Comparison of ENCODE assay signal across 8 cellular contexts in the genomic region with DNA sequence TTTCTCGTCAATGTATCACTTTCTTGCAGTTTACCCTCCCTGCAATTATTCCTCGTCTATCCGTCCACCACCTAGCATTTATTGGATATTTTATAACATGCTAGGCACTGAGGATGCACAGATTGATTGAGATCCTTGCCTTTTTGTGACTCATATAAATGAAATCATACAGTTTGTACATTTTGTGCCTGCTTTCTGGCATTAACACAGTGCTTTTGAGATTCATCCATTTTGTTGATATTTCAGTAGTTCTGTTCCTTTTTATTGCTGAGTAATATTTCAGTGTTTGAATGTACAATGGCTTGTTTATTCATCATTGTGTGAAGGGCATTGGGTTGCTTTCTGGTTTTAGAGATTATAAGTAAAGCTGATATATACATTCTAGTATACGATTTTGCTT. TPM values are rescaled to one million over a fixed set of nuclear protein-coding genes. Genes with fewer than 3 reads are reported as not detected.
DNase-seq lines count a peak whose midpoint lies in the region; ATAC-seq, FAIRE-seq and TF ChIP-seq lines count a peak whose summit lies in the region.

No MANE protein-coding gene starts in this region.

- H3K36me3 Mint-ChIP-seq in memory B cell: peaks cover 2% of the 10 kb centered on the region

- H3K4me1 ChIP-seq in heart right ventricle (peaks cover 0 to 24% (median 15%) of the 10 kb centered on the region in 9 donors), K562 (replicated peaks in 1 of 2; ENCODE audit: control insufficient read depth in 2 of 2, insufficient read depth in 2 of 2, low read length in 2 of 2) (peaks cover 3 to 4% of the 10 kb centered on the region in 2 experiments; a peak in 4 of 5 replicates), urinary bladder (ENCODE audit: insufficient read depth) (no peaks in the 10 kb centered on the region)

- H3K36me3 ChIP-seq in heart right ventricle (no peaks in the 10 kb centered on the region), K562 (ENCODE audit: control insufficient read depth, insufficient read depth, low read length) (no peaks in the 10 kb centered on the region), urinary bladder (ENCODE audit: insufficient read depth) (no peaks in the 10 kb centered on the region)

- peaks cover 16% of the 10 kb centered on the region for H3K4me1 Mint-ChIP-seq in memory B cell

- TF ChIP-seq CTCF in heart right ventricle (IDR thresholded peaks at IDR 0.05): no peak
- no peak for TF ChIP-seq CTCF in K562 (IDR thresholded peaks at IDR 0.05 in 2 of 3, conservative IDR thresholded peaks at IDR 0.05 in 1 of 3; ENCODE audit: insufficient read depth in 2 of 3, low read depth in 1 of 3, low read length in 3 of 3)
- no peak for TF ChIP-seq CTCF in GM13976 (IDR thresholded peaks at IDR 0.05; ENCODE audit: borderline replicate concordance, control extremely low read depth, extremely low read depth, insufficient read depth, missing control alignments)

- DNase-seq in heart right ventricle: no peak
- no peak for DNase-seq in Right ventricle myocardium inferior (ENCODE audit: missing footprints)
- no peak for DNase-seq in K562 (ENCODE audit: extremely low read depth in 1 of 4, low spot score in 3 of 4)
- no peak for DNase-seq in memory B cell (ENCODE audit: low spot score in 2 of 2)
- DNase-seq in DMS153 treated with DMSO at 0.1 percent for 48 hours (lab: John Stamatoyannopoulos, UW; ENCODE audit: unreplicated experiment): no peak
- DNase-seq in GM13976 (ENCODE audit: low spot score): no peak

- TF ChIP-seq POLR2A in K562 (conservative IDR thresholded peaks at IDR 0.05): no peak

- H3K27me3 ChIP-seq in heart right ventricle (no peaks in the 10 kb centered on the region), K562 (ENCODE audit: control insufficient read depth in 2 of 2, insufficient read depth in 2 of 2, low read length in 2 of 2) (no peaks in the 10 kb centered on the region)

- peaks cover 0 to 16% (median 0%) of the 10 kb centered on the region in 11 donors for H3K9me3 ChIP-seq in heart right ventricle
- no peaks in the 10 kb centered on the region; the same call in 1 of the 2 replicates for H3K9me3 ChIP-seq in K562 (replicated peaks; ENCODE audit: control insufficient read depth, insufficient read depth, low read depth, low read length)

- no peaks in the 10 kb centered on the region for H3K27me3 Mint-ChIP-seq in memory B cell

- in situ Hi-C loops in K562 (cut with MboI) (no loop called here), GM13976 (cut with MboI; ENCODE audit: low sequenced_read_pairs, unreplicated experiment) (no loop called here)

- no peaks in the 10 kb centered on the region for H3K9me1 ChIP-seq in K562 (ENCODE audit: control insufficient read depth, insufficient read depth, low read length)

- intact Hi-C loops in heart right ventricle (cut with DNase I) (loop anchor here in 5 of 10 donors (5.0 to 10.0 kb wide), 4 partner anchors 270 to 430 kb away; a partner anchor contains a TSS), Right ventricle myocardium inferior (cut with DNase I) (loop anchor here (10.0 kb wide), 2 partner anchors 260 to 430 kb away; a partner anchor contains a TSS), K562 (cut with micrococcal nuclease) (loop anchor here (5.0 kb wide), 2 partner anchors 118 to 278 kb away; a partner anchor contains a TSS)

- H3K27ac Mint-ChIP-seq in memory B cell: peak overlapping the region; percentile 98

- H3K4me3 ChIP-seq in heart right ventricle (peak overlapping the region; percentile 40 to 89 (median 80)), K562 (peak overlapping the region; percentile 73), urinary bladder (ENCODE audit: low read depth, low read length) (peak overlapping the region; percentile 70)

- H3K27ac ChIP-seq in heart right ventricle (peak overlapping the region in 4 of 10 donors; percentile 59 to 86 (median 72)), K562 (ENCODE audit: extremely low read depth, low read depth, low read length) (peak overlapping the region; percentile 35; the same call in 1 of the 3 replicates), urinary bladder (ENCODE audit: low read depth) (no peak overlapping the region)

- 29 to 31% methylated on average over 4 of the region's 4 CpGs for WGBS in heart right ventricle, 2 donors
- WGBS in K562 (ENCODE audit: insufficient coverage, low coverage, missing lambda C conversion rate): 3% methylated on average over 4 of the region's 4 CpGs
- 32% methylated on average over 4 of the region's 4 CpGs for WGBS in urinary bladder

- no peaks in the 10 kb centered on the region for H3K9me3 Mint-ChIP-seq in memory B cell

- peak overlapping the region; percentile 60 to 64; a peak in 2 of 4 replicates for H3K9ac ChIP-seq in K562 (ENCODE audit: insufficient read depth in 1 of 2, low read depth in 2 of 2, low read length in 2 of 2)

- no peak for FAIRE-seq in K562 (lab: Jason Lieb, UNC)

- POLR2A ChIA-PET in K562 (lab: Yijun Ruan, JAX): interaction anchor here (1.0 to 2.0 kb wide), 4 partner anchors 10 to 29 kb away, joined by 3 to 9 read pairs (median 3); no protein-coding TSS in a partner anchor

- peak overlapping the region; percentile 84 for H3K4me2 ChIP-seq in K562 (ENCODE audit: insufficient read depth, low read length)

- TF ChIP-seq RAD21 in K562 (CRISPR knock-in tag; conservative IDR thresholded peaks at IDR 0.05 in 1 of 2, IDR thresholded peaks at IDR 0.05 in 1 of 2): no peak

- peaks cover 10% of the 10 kb centered on the region; the same call in 2 of the 3 replicates for H3K79me2 ChIP-seq in K562 (ENCODE audit: control insufficient read depth, insufficient read depth, low read length)

- TF ChIP-seq EP300 in K562 (IDR thresholded peaks at IDR 0.05; ENCODE audit: low read length): no peak

- peak overlapping the region; percentile 100 for H2AFZ ChIP-seq in K562 (ENCODE audit: low read depth, low read length)

- CTCF ChIA-PET in K562 (lab: Yijun Ruan, JAX; ENCODE audit: low intra/inter-chr PET ratio): no interaction called here

- peak overlapping the region; percentile 94 for H3K4me3 Mint-ChIP-seq in memory B cell

- H4K20me1 ChIP-seq in K562 (replicated peaks; ENCODE audit: control insufficient read depth, insufficient read depth, low read length): no peaks in the 10 kb centered on the region

- ATAC-seq in heart right ventricle: no peak
- ATAC-seq in Right ventricle myocardium inferior: no peak
- ATAC-seq in K562: no peak
- ATAC-seq in memory B cell (ENCODE audit: low read depth): no peak
- ATAC-seq in HG03378 (IDR thresholded peaks at IDR 0.05; ENCODE audit: unreplicated experiment): no peak

- no TSS peak for BruUV-seq in K562 (replicated peaks; lab: Mats Ljungman, UMichigan)

TF ChIP-seq in K562, 482 proteins besides CTCF, POLR2A, EP300 and RAD21 (continues in another document):
- TF ChIP-seq, protein P1, sequence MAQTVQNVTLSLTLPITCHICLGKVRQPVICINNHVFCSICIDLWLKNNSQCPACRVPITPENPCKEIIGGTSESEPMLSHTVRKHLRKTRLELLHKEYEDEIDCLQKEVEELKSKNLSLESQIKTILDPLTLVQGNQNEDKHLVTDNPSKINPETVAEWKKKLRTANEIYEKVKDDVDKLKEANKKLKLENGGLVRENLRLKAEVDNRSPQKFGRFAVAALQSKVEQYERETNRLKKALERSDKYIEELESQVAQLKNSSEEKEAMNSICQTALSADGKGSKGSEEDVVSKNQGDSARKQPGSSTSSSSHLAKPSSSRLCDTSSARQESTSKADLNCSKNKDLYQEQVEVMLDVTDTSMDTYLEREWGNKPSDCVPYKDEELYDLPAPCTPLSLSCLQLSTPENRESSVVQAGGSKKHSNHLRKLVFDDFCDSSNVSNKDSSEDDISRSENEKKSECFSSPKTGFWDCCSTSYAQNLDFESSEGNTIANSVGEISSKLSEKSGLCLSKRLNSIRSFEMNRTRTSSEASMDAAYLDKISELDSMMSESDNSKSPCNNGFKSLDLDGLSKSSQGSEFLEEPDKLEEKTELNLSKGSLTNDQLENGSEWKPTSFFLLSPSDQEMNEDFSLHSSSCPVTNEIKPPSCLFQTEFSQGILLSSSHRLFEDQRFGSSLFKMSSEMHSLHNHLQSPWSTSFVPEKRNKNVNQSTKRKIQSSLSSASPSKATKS (CRISPR knock-in tag; IDR thresholded peaks at IDR 0.05): no peak
- TF ChIP-seq ZNF316 (IDR thresholded peaks at IDR 0.05) (peak; percentile 10; the same call in 1 of the 2 replicates), KDM1A (IDR thresholded peaks at IDR 0.05) (0 out of 4 replicates have a peak, but pooled peaks of 1 of the 2 experiments have one; percentile 6), KDM4B (IDR thresholded peaks at IDR 0.05; ENCODE audit: borderline replicate concordance in 2 of 2, low read depth in 1 of 2) (no peak), NFYB (IDR thresholded peaks at IDR 0.05; ENCODE audit: extremely low read depth, insufficient read length) (no peak)
- TF ChIP-seq, protein P2, sequence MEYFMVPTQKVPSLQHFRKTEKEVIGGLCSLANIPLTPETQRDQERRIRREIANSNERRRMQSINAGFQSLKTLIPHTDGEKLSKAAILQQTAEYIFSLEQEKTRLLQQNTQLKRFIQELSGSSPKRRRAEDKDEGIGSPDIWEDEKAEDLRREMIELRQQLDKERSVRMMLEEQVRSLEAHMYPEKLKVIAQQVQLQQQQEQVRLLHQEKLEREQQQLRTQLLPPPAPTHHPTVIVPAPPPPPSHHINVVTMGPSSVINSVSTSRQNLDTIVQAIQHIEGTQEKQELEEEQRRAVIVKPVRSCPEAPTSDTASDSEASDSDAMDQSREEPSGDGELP (CRISPR knock-in tag; IDR thresholded peaks at IDR 0.05; ENCODE audit: borderline replicate concordance): no peak

RNA-seq across cellular contexts. Expression of a gene that starts 0.8 kb away (rescaled TPM):
- total RNA-seq in heart right ventricle: 10 to 100 TPM in 4 of 10 donors, 1 to 10 TPM in 6; 6.1 to 10.7 (median 9.7) TPM
- 1 to 10 TPM; 1.6 to 4.0 TPM for polyA plus RNA-seq in heart right ventricle
- total RNA-seq in Right ventricle myocardium inferior: 8.8 TPM
- 8.4 and 24.8 TPM in 2 replicates for total RNA-seq in K562 (2011; cell fraction: chromatin; rRNA removed; ENCODE audit: low replicate concordance)
- total RNA-seq in K562 (2011; cell fraction: nucleolus; rRNA removed): 4.7 and 5.9 TPM in 2 replicates
- 6.4 and 7.8 TPM in 2 replicates for total RNA-seq in K562 (2011; cell fraction: nucleoplasm; rRNA removed)
- 2.9 and 3.6 TPM in 2 replicates for total RNA-seq in K562 (2014; rRNA removed)
- total RNA-seq in K562 (2014; rRNA removed; fragmentation: Illumina TruSeq; extraction: Trizol): 4.9 and 6.2 TPM in 2 replicates
- 4.9 and 5.6 TPM in 2 replicates for total RNA-seq in K562 (2015; rRNA removed; fragmentation: Illumina TruSeq; extraction: Trizol)
- 3.2 and 3.5 TPM in 2 replicates for total RNA-seq in K562 (2021)
- polyA plus RNA-seq in K562 (2011; rRNA removed): 3.7 and 4.7 TPM in 2 replicates
- polyA plus RNA-seq in K562 (2011; cell fraction: cytosol; rRNA removed): 1.1 and 2.6 TPM in 2 replicates
- polyA plus RNA-seq in K562 (2011; cell fraction: nucleus; rRNA removed): 2.6 and 4.7 TPM in 2 replicates
- polyA plus RNA-seq in K562 (2012): 1.8 and 3.9 TPM in 2 replicates
- 3.1 and 3.7 TPM in 2 replicates for polyA plus RNA-seq in K562 (2014; fragmentation: Illumina TruSeq; extraction: Trizol)
- polyA plus RNA-seq in K562 (2014; fragmentation: Nextera tagmentation; extraction: Ambion mirVana): 1 to 10 TPM in 1 of 2 experiments, under 1 TPM in 1; 0.73 to 1.1 TPM
- polyA plus RNA-seq in K562 (2014; rRNA removed): 2.8 and 4.7 TPM in 2 replicates
- 6.9 and 8.8 TPM in 2 replicates for polyA minus RNA-seq in K562 (2011; rRNA and poly(A)+ RNA removed)
- 2.2 and 3.5 TPM in 2 replicates for polyA minus RNA-seq in K562 (2011; cell fraction: cytosol; rRNA and poly(A)+ RNA removed)
- 8.5 and 17.3 TPM in 2 replicates for polyA minus RNA-seq in K562 (2011; cell fraction: nucleus; rRNA and poly(A)+ RNA removed)
- total RNA-seq in urinary bladder: 77.0 TPM
- polyA plus RNA-seq in urinary bladder: 7.2 TPM
